Comparison of ENCODE assay signal across 9 cellular contexts in genomic region chr12:57109207-57110160, GRCh38. TPM values are rescaled to one million over a fixed set of nuclear protein-coding genes. Genes with fewer than 3 reads are reported as not detected.
DNase-seq lines count a peak whose midpoint lies in the region; ATAC-seq, FAIRE-seq and TF ChIP-seq lines count a peak whose summit lies in the region.
"Had no signal": no experiment of that assay in that cellular context is flagged by ENCODE, and none has a peak within 500 bp of the region (broad histone marks: within the 10 kb centered on the region; RNA-seq: fewer than 3 reads in every experiment).

No MANE protein-coding gene starts in this region.

- peak overlapping the region; percentile 82 to 95 for H3K4me3 Mint-ChIP-seq in activated T-cell treated with anti-CD3 and anti-CD28 coated beads, Interleukin-2, amount 50 U/mL, for 72 hours
- H3K4me3 Mint-ChIP-seq in memory B cell: peak overlapping the region; percentile 96

- H3K4me1 ChIP-seq in K562 (replicated peaks in 1 of 2; ENCODE audit: control insufficient read depth in 2 of 2, insufficient read depth in 2 of 2, low read length in 2 of 2) (peaks cover 22 to 43% of the 10 kb centered on the region in 2 experiments; a peak in 4 of 5 replicates), transverse colon (peaks cover 15 to 40% (median 28%) of the 10 kb centered on the region in 4 donors)

- FAIRE-seq in K562 (lab: Jason Lieb, UNC): no peak

- no peak for ATAC-seq in activated T-cell treated with anti-CD3 and anti-CD28 coated beads, Interleukin-2, amount 50 U/mL, for 72 hours (replicated peaks in 1 of 2)
- ATAC-seq in K562 (no peak), memory B cell (ENCODE audit: low read depth) (no peak), HG02759 (IDR thresholded peaks at IDR 0.05; ENCODE audit: unreplicated experiment) (no peak)

- BruUV-seq in K562 (replicated peaks; lab: Mats Ljungman, UMichigan): no TSS peak

- in situ Hi-C loops in K562 (cut with MboI): loop anchor here (5.0 kb wide), 2 partner anchors 42 to 102 kb away; partner anchors contain the start of gene ZBTB39
- in situ Hi-C loops in transverse colon (cut with MboI; ENCODE audit: low pct_ligation_motif_present in 1 of 4, low pct_unique_long_range_greater_than_20kb in 1 of 4, low sequenced_read_pairs in 3 of 4): loop anchor here in 2 of 4 donors (5.0 kb wide), 2 partner anchors 37 to 42 kb away; no protein-coding TSS in a partner anchor

- peak overlapping the region; percentile 91; the same call in 2 of the 3 replicates for H3K27ac ChIP-seq in K562 (ENCODE audit: extremely low read depth, low read depth, low read length)
- H3K27ac ChIP-seq in transverse colon: peak overlapping the region; percentile 96 to 99 (median 98)

- H3K36me3 ChIP-seq in K562 (ENCODE audit: control insufficient read depth, insufficient read depth, low read length): peaks cover 27% of the 10 kb centered on the region; the same call in 2 of the 3 replicates
- peaks cover 0 to 33% (median 8%) of the 10 kb centered on the region in 4 donors for H3K36me3 ChIP-seq in transverse colon

- peak overlapping the region; percentile 93 for H2AFZ ChIP-seq in K562 (ENCODE audit: low read depth, low read length)

- peaks cover 73% of the 10 kb centered on the region for H3K4me1 Mint-ChIP-seq in activated T-cell treated with anti-CD3 and anti-CD28 coated beads, Interleukin-2, amount 50 U/mL, for 72 hours (ENCODE audit: low read depth)
- peaks cover 45% of the 10 kb centered on the region for H3K4me1 Mint-ChIP-seq in memory B cell

- H3K4me3 ChIP-seq in K562 (peak overlapping the region; percentile 48), transverse colon (peak overlapping the region; percentile 54 to 82 (median 62))

- no peaks in the 10 kb centered on the region for H3K27me3 ChIP-seq in K562 (ENCODE audit: control insufficient read depth in 2 of 2, insufficient read depth in 2 of 2, low read length in 2 of 2)
- no peaks in the 10 kb centered on the region for H3K27me3 ChIP-seq in transverse colon

- peaks cover 12% of the 10 kb centered on the region; the same call in 2 of the 3 replicates for H3K79me2 ChIP-seq in K562 (ENCODE audit: control insufficient read depth, insufficient read depth, low read length)

- peak overlapping the region; percentile 81 to 92; a peak in 1 of 4 replicates for H3K9ac ChIP-seq in K562 (ENCODE audit: insufficient read depth in 1 of 2, low read depth in 2 of 2, low read length in 2 of 2)

- no peaks in the 10 kb centered on the region for H3K27me3 Mint-ChIP-seq in activated T-cell treated with anti-CD3 and anti-CD28 coated beads, Interleukin-2, amount 50 U/mL, for 72 hours (ENCODE audit: low read depth)
- no peaks in the 10 kb centered on the region for H3K27me3 Mint-ChIP-seq in memory B cell

- H3K27ac Mint-ChIP-seq in activated T-cell treated with anti-CD3 and anti-CD28 coated beads, Interleukin-2, amount 50 U/mL, for 72 hours: peak overlapping the region; percentile 83
- H3K27ac Mint-ChIP-seq in memory B cell: peak overlapping the region; percentile 98

- H3K9me3 ChIP-seq in K562 (replicated peaks; ENCODE audit: control insufficient read depth, insufficient read depth, low read depth, low read length) (no peaks in the 10 kb centered on the region), transverse colon (no peaks in the 10 kb centered on the region)

- CTCF ChIA-PET in K562 (lab: Yijun Ruan, JAX; ENCODE audit: low intra/inter-chr PET ratio): no interaction called here

- intact Hi-C loops in K562 (cut with micrococcal nuclease): loop anchor here (5.0 kb wide), 1 partner anchor 267 kb away; no protein-coding TSS in a partner anchor
- intact Hi-C loops in transverse colon (cut with DNase I; ENCODE audit: low total_unique reads): loop anchor here (2.0 to 5.0 kb wide), 2 partner anchors 21 to 37 kb away; partner anchors contain the start of gene NAB2

- DNase-seq in activated T-cell treated with anti-CD3 and anti-CD28 coated beads, Interleukin-2, amount 50 U/mL, for 72 hours: no peak
- no peak for DNase-seq in activated T-cell treated with anti-CD3 and anti-CD28 coated beads for 4 hours
- peak in 2 of 4 experiments; percentile 3 to 6 for DNase-seq in K562 (ENCODE audit: extremely low read depth in 1 of 4, low spot score in 3 of 4)
- no peak for DNase-seq in memory B cell (ENCODE audit: low spot score in 2 of 2)
- DNase-seq in transverse colon: no peak
- DNase-seq in occipital lobe (lab: John Stamatoyannopoulos, UW): no peak
- DNase-seq in NCI-H187 treated with DMSO at 0.1 percent for 48 hours (lab: John Stamatoyannopoulos, UW): no peak
- DNase-seq: DMS 273 treated with DMSO at 0.1 percent for 48 hours had no signal

- peaks cover 13 to 31% of the 10 kb centered on the region in 2 donors for H3K36me3 Mint-ChIP-seq in activated T-cell treated with anti-CD3 and anti-CD28 coated beads, Interleukin-2, amount 50 U/mL, for 72 hours (ENCODE audit: insufficient read depth in 2 of 2)
- peaks cover 30% of the 10 kb centered on the region for H3K36me3 Mint-ChIP-seq in memory B cell

- H3K4me2 ChIP-seq in K562 (ENCODE audit: insufficient read depth, low read length): peak overlapping the region; percentile 97

- no peaks in the 10 kb centered on the region for H4K20me1 ChIP-seq in K562 (replicated peaks; ENCODE audit: control insufficient read depth, insufficient read depth, low read length)

- TF ChIP-seq RAD21 in K562 (CRISPR knock-in tag; conservative IDR thresholded peaks at IDR 0.05 in 1 of 2, IDR thresholded peaks at IDR 0.05 in 1 of 2): no peak

- POLR2A ChIA-PET in K562 (lab: Yijun Ruan, JAX): interaction anchor here (0.6 to 2.3 kb wide), 4 partner anchors 11 to 121 kb away, joined by 3 to 7 read pairs (median 4); no protein-coding TSS in a partner anchor

- no peak for TF ChIP-seq POLR2A in K562 (conservative IDR thresholded peaks at IDR 0.05)
- no peak for TF ChIP-seq POLR2A in transverse colon (IDR thresholded peaks at IDR 0.05)

- TF ChIP-seq EP300 in K562 (IDR thresholded peaks at IDR 0.05; ENCODE audit: low read length) (no peak), transverse colon (IDR thresholded peaks at IDR 0.05; ENCODE audit: low read depth) (no peak)

- H3K9me1 ChIP-seq in K562 (ENCODE audit: control insufficient read depth, insufficient read depth, low read length): no peaks in the 10 kb centered on the region

- 58% methylated on average over 6 of the region's 8 CpGs for WGBS in K562 (ENCODE audit: insufficient coverage, low coverage, missing lambda C conversion rate)
- 45 to 78% methylated on average over 4 to 8 of the region's 8 CpGs for WGBS in transverse colon (ENCODE audit: low coverage in 1 of 2), 2 donors

- no peak for TF ChIP-seq CTCF in K562 (IDR thresholded peaks at IDR 0.05 in 2 of 3, conservative IDR thresholded peaks at IDR 0.05 in 1 of 3; ENCODE audit: insufficient read depth in 2 of 3, low read depth in 1 of 3, low read length in 3 of 3)
- no peak for TF ChIP-seq CTCF in transverse colon (IDR thresholded peaks at IDR 0.05)

- H3K9me3 Mint-ChIP-seq in activated T-cell treated with anti-CD3 and anti-CD28 coated beads, Interleukin-2, amount 50 U/mL, for 72 hours: no peaks in the 10 kb centered on the region
- no peaks in the 10 kb centered on the region for H3K9me3 Mint-ChIP-seq in memory B cell

RNA-seq across cellular contexts. Expression of gene STAT6, which starts 1.7 kb away (rescaled TPM):
- 100 to 1,000 TPM; 178 to 191 TPM for total RNA-seq in activated T-cell treated with anti-CD3 and anti-CD28 coated beads, Interleukin-2, amount 50 U/mL, for 72 hours
- 105 and 231 TPM in 2 replicates for total RNA-seq in K562 (2011; cell fraction: chromatin; rRNA removed; ENCODE audit: low replicate concordance)
- total RNA-seq in K562 (2011; cell fraction: nucleolus; rRNA removed): 112 and 138 TPM in 2 replicates
- 110 and 156 TPM in 2 replicates for total RNA-seq in K562 (2011; cell fraction: nucleoplasm; rRNA removed)
- total RNA-seq in K562 (2014; rRNA removed) (20.8 and 28.2 TPM in 2 replicates), K562 (2014; rRNA removed; fragmentation: Illumina TruSeq; extraction: Trizol) (17.1 and 18.6 TPM in 2 replicates), K562 (2015; rRNA removed; fragmentation: Illumina TruSeq; extraction: Trizol) (24.9 and 26.5 TPM in 2 replicates), K562 (2021) (32.7 and 38.4 TPM in 2 replicates), transverse colon (100 to 1,000 TPM; 181 to 318 (median 198) TPM), occipital lobe (4.7 TPM)
- polyA plus RNA-seq in K562 (2011; rRNA removed) (40.1 and 60.0 TPM in 2 replicates), K562 (2014; fragmentation: Illumina TruSeq; extraction: Trizol) (48.2 and 49.5 TPM in 2 replicates), K562 (2014; fragmentation: Nextera tagmentation; extraction: Ambion mirVana) (1 to 10 TPM; 2.4 to 4.3 TPM), K562 (2014; rRNA removed) (37.9 and 38.4 TPM in 2 replicates)
- 48.3 and 61.6 TPM in 2 replicates for polyA plus RNA-seq in K562 (2011; cell fraction: cytosol; rRNA removed)
- 178 and 185 TPM in 2 replicates for polyA plus RNA-seq in K562 (2011; cell fraction: nucleus; rRNA removed)
- 44.3 and 71.7 TPM in 2 replicates for polyA plus RNA-seq in K562 (2012)
- 25.6 and 31.5 TPM in 2 replicates for polyA minus RNA-seq in K562 (2011; rRNA and poly(A)+ RNA removed)
- 18.7 and 19.9 TPM in 2 replicates for polyA minus RNA-seq in K562 (2011; cell fraction: cytosol; rRNA and poly(A)+ RNA removed)
- polyA minus RNA-seq in K562 (2011; cell fraction: nucleus; rRNA and poly(A)+ RNA removed): 30.0 and 42.1 TPM in 2 replicates

RNA-seq across cellular contexts. Expression of gene LRP1, which starts 18.8 kb away (rescaled TPM):
- 1 to 10 TPM; 3.2 to 4.8 TPM for total RNA-seq in activated T-cell treated with anti-CD3 and anti-CD28 coated beads, Interleukin-2, amount 50 U/mL, for 72 hours
- total RNA-seq in K562 (2011; cell fraction: chromatin; rRNA removed; ENCODE audit: low replicate concordance): 2.3 and 6.7 TPM in 2 replicates
- total RNA-seq in K562 (2011; cell fraction: nucleolus; rRNA removed): 1.8 and 3.5 TPM in 2 replicates
- 2.2 and 5.4 TPM in 2 replicates for total RNA-seq in K562 (2011; cell fraction: nucleoplasm; rRNA removed)
- total RNA-seq in K562 (2014; rRNA removed) (0.18 and 0.29 TPM in 2 replicates), K562 (2014; rRNA removed; fragmentation: Illumina TruSeq; extraction: Trizol) (0.03 and 0.04 TPM in 2 replicates), K562 (2015; rRNA removed; fragmentation: Illumina TruSeq; extraction: Trizol) (0.11 and 0.36 TPM in 2 replicates), K562 (2021) (0.64 and 1.1 TPM in 2 replicates), transverse colon (100 to 1,000 TPM in 3 of 4 donors, 10 to 100 TPM in 1; 94.3 to 248 (median 199) TPM), occipital lobe (65.4 TPM)
- polyA plus RNA-seq in K562 (2011; rRNA removed) (0.28 and 0.45 TPM in 2 replicates), K562 (2014; fragmentation: Illumina TruSeq; extraction: Trizol) (0.13 and 0.15 TPM in 2 replicates), K562 (2014; fragmentation: Nextera tagmentation; extraction: Ambion mirVana) (not detected), K562 (2014; rRNA removed) (0.19 and 0.45 TPM in 2 replicates)
- polyA plus RNA-seq in K562 (2011; cell fraction: cytosol; rRNA removed): 0.27 and 0.66 TPM in 2 replicates
- polyA plus RNA-seq in K562 (2011; cell fraction: nucleus; rRNA removed): 1.5 and 1.9 TPM in 2 replicates
- 0.33 and 1.8 TPM in 2 replicates for polyA plus RNA-seq in K562 (2012)
- polyA minus RNA-seq in K562 (2011; rRNA and poly(A)+ RNA removed): 1.9 and 2.0 TPM in 2 replicates
- 2.4 and 4.2 TPM in 2 replicates for polyA minus RNA-seq in K562 (2011; cell fraction: cytosol; rRNA and poly(A)+ RNA removed)
- 0.40 and 2.8 TPM in 2 replicates for polyA minus RNA-seq in K562 (2011; cell fraction: nucleus; rRNA and poly(A)+ RNA removed)

RNA-seq across cellular contexts. Expression of gene NAB2, which starts 20.6 kb away (rescaled TPM):
- total RNA-seq in activated T-cell treated with anti-CD3 and anti-CD28 coated beads, Interleukin-2, amount 50 U/mL, for 72 hours: 10 to 100 TPM; 30.7 to 31.0 TPM
- total RNA-seq in K562 (2011; cell fraction: chromatin; rRNA removed; ENCODE audit: low replicate concordance): 43.5 and 96.8 TPM in 2 replicates
- total RNA-seq in K562 (2011; cell fraction: nucleolus; rRNA removed): 51.2 and 57.5 TPM in 2 replicates
- total RNA-seq in K562 (2011; cell fraction: nucleoplasm; rRNA removed): 40.4 and 43.3 TPM in 2 replicates
- 32.0 and 32.8 TPM in 2 replicates for total RNA-seq in K562 (2014; rRNA removed)
- 11.8 and 14.2 TPM in 2 replicates for total RNA-seq in K562 (2014; rRNA removed; fragmentation: Illumina TruSeq; extraction: Trizol)
- total RNA-seq in K562 (2015; rRNA removed; fragmentation: Illumina TruSeq; extraction: Trizol): 16.9 and 18.8 TPM in 2 replicates
- total RNA-seq in K562 (2021): 23.4 and 36.0 TPM in 2 replicates
- polyA plus RNA-seq in K562 (2011; rRNA removed): 25.8 and 30.9 TPM in 2 replicates
- 26.8 and 51.9 TPM in 2 replicates for polyA plus RNA-seq in K562 (2011; cell fraction: cytosol; rRNA removed)
- polyA plus RNA-seq in K562 (2011; cell fraction: nucleus; rRNA removed): 53.7 and 85.9 TPM in 2 replicates
- polyA plus RNA-seq in K562 (2012): 23.3 and 27.5 TPM in 2 replicates
- polyA plus RNA-seq in K562 (2014; fragmentation: Illumina TruSeq; extraction: Trizol): 20.4 and 30.2 TPM in 2 replicates
- polyA plus RNA-seq in K562 (2014; fragmentation: Nextera tagmentation; extraction: Ambion mirVana): under 1 TPM; 0.45 to 0.52 TPM
- polyA plus RNA-seq in K562 (2014; rRNA removed): 30.4 and 40.9 TPM in 2 replicates
- polyA minus RNA-seq in K562 (2011; rRNA and poly(A)+ RNA removed): 13.8 and 22.0 TPM in 2 replicates
- 16.5 and 18.6 TPM in 2 replicates for polyA minus RNA-seq in K562 (2011; cell fraction: cytosol; rRNA and poly(A)+ RNA removed)
- polyA minus RNA-seq in K562 (2011; cell fraction: nucleus; rRNA and poly(A)+ RNA removed): 14.9 and 18.6 TPM in 2 replicates
- 1 to 10 TPM; 2.6 to 9.1 (median 4.7) TPM for total RNA-seq in transverse colon
- total RNA-seq in occipital lobe: 33.2 TPM

RNA-seq across cellular contexts. Expression of gene NEMP1, which starts 30.9 kb away (rescaled TPM):
- 100 to 1,000 TPM; 114 to 119 TPM for total RNA-seq in activated T-cell treated with anti-CD3 and anti-CD28 coated beads, Interleukin-2, amount 50 U/mL, for 72 hours
- total RNA-seq in K562 (2011; cell fraction: chromatin; rRNA removed; ENCODE audit: low replicate concordance): 49.5 and 114 TPM in 2 replicates
- total RNA-seq in K562 (2011; cell fraction: nucleolus; rRNA removed): 43.7 and 48.6 TPM in 2 replicates
- total RNA-seq in K562 (2011; cell fraction: nucleoplasm; rRNA removed): 111 and 176 TPM in 2 replicates
- 28.5 and 31.3 TPM in 2 replicates for total RNA-seq in K562 (2014; rRNA removed)
- 44.5 and 51.5 TPM in 2 replicates for total RNA-seq in K562 (2014; rRNA removed; fragmentation: Illumina TruSeq; extraction: Trizol)
- total RNA-seq in K562 (2015; rRNA removed; fragmentation: Illumina TruSeq; extraction: Trizol): 37.7 and 40.9 TPM in 2 replicates
- 57.0 and 59.0 TPM in 2 replicates for total RNA-seq in K562 (2021)
- 69.7 and 82.2 TPM in 2 replicates for polyA plus RNA-seq in K562 (2011; rRNA removed)
- polyA plus RNA-seq in K562 (2011; cell fraction: cytosol; rRNA removed): 21.7 and 47.5 TPM in 2 replicates
- 80.6 and 125 TPM in 2 replicates for polyA plus RNA-seq in K562 (2011; cell fraction: nucleus; rRNA removed)
- 29.7 and 36.7 TPM in 2 replicates for polyA plus RNA-seq in K562 (2012)
- polyA plus RNA-seq in K562 (2014; fragmentation: Illumina TruSeq; extraction: Trizol): 45.7 and 51.5 TPM in 2 replicates
- polyA plus RNA-seq in K562 (2014; fragmentation: Nextera tagmentation; extraction: Ambion mirVana): 10 to 100 TPM in 1 of 2 experiments, 1 to 10 TPM in 1; 9.5 to 15.6 TPM
- polyA plus RNA-seq in K562 (2014; rRNA removed): 41.2 and 41.3 TPM in 2 replicates
- 69.8 and 75.3 TPM in 2 replicates for polyA minus RNA-seq in K562 (2011; rRNA and poly(A)+ RNA removed)
- polyA minus RNA-seq in K562 (2011; cell fraction: cytosol; rRNA and poly(A)+ RNA removed): 21.9 and 24.2 TPM in 2 replicates
- polyA minus RNA-seq in K562 (2011; cell fraction: nucleus; rRNA and poly(A)+ RNA removed): 20.1 and 35.0 TPM in 2 replicates
- 10 to 100 TPM in 1 of 4 donors, 1 to 10 TPM in 3; 4.0 to 66.7 (median 5.2) TPM for total RNA-seq in transverse colon
- total RNA-seq in occipital lobe: 7.6 TPM

RNA-seq across cellular contexts. Expression of gene LRP1-AS, which starts 37.9 kb away (rescaled TPM):
- total RNA-seq in activated T-cell treated with anti-CD3 and anti-CD28 coated beads, Interleukin-2, amount 50 U/mL, for 72 hours: not detected
- total RNA-seq in K562 (2011; cell fraction: chromatin; rRNA removed; ENCODE audit: low replicate concordance): not detected in 2 replicates
- not detected in 2 replicates for total RNA-seq in K562 (2011; cell fraction: nucleolus; rRNA removed)
- total RNA-seq in K562 (2011; cell fraction: nucleoplasm; rRNA removed): not detected in 2 replicates
- total RNA-seq in K562 (2014; rRNA removed) (not detected in 2 replicates), K562 (2014; rRNA removed; fragmentation: Illumina TruSeq; extraction: Trizol) (not detected in 2 replicates), K562 (2015; rRNA removed; fragmentation: Illumina TruSeq; extraction: Trizol) (not detected in 2 replicates), K562 (2021) (not detected in 2 replicates), transverse colon (not detected), occipital lobe (not detected)
- polyA plus RNA-seq in K562 (2011; rRNA removed) (not detected in 2 replicates), K562 (2014; fragmentation: Illumina TruSeq; extraction: Trizol) (not detected in 2 replicates), K562 (2014; fragmentation: Nextera tagmentation; extraction: Ambion mirVana) (not detected), K562 (2014; rRNA removed) (not detected in 2 replicates)
- not detected in 2 replicates for polyA plus RNA-seq in K562 (2011; cell fraction: cytosol; rRNA removed)
- polyA plus RNA-seq in K562 (2011; cell fraction: nucleus; rRNA removed): not detected in 2 replicates
- not detected in 2 replicates for polyA plus RNA-seq in K562 (2012)
- polyA minus RNA-seq in K562 (2011; rRNA and poly(A)+ RNA removed): not detected in 2 replicates
- polyA minus RNA-seq in K562 (2011; cell fraction: cytosol; rRNA and poly(A)+ RNA removed): not detected in 2 replicates
- polyA minus RNA-seq in K562 (2011; cell fraction: nucleus; rRNA and poly(A)+ RNA removed): not detected in 2 replicates
